Comparison of ENCODE assay signal across 8 cellular contexts in the genomic region with DNA sequence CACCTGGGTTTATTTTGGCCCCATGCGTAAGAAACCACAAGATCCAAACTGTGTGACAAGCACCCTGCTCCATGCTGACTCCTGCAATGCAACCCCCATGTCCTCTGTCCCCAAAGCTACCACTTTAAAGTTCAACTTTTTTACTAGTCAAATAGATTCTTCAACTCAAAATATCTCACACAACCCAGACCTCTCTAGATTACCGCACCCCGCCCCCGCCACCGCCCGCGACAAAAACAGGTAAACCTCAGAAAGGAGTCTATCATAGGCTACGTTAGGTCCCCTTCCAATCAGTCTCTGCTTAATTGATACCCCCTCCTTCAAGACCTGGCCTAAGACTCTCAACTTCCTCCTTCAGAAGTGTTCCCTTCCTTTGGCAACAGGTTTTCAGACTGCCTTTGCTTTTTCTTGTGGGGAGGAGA. TPM values are rescaled to one million over a fixed set of nuclear protein-coding genes. Genes with fewer than 3 reads are reported as not detected.
A peak's percentile ranks its signal among the peaks of the same experiment; 100 is the strongest.
DNase-seq lines count a peak whose midpoint lies in the region; ATAC-seq, FAIRE-seq and TF ChIP-seq lines count a peak whose summit lies in the region.

No MANE protein-coding gene starts in this region.

- TF ChIP-seq EP300 in transverse colon (IDR thresholded peaks at IDR 0.05; ENCODE audit: low read depth) = no peak

- peaks cover 20 to 22% of the 10 kb centered on the region in 2 donors for H3K4me1 ChIP-seq in mucosa of rectum (ENCODE audit: control insufficient read depth in 2 of 2, insufficient read depth in 2 of 2, low read length in 2 of 2)
- H3K4me1 ChIP-seq in transverse colon = peaks cover 0 to 47% (median 34%) of the 10 kb centered on the region in 4 donors

- H3K9ac ChIP-seq in mucosa of rectum (ENCODE audit: low read depth in 1 of 2, low read length in 2 of 2) = peak overlapping the region; percentile 92 to 99

- 0 to 1% methylated on average over 3 to 8 of the region's 8 CpGs for WGBS in transverse colon (ENCODE audit: low coverage in 1 of 2), 2 donors

- H3K9me3 Mint-ChIP-seq in central memory CD8-positive, alpha-beta T cell = no peaks in the 10 kb centered on the region

- in situ Hi-C loops in transverse colon (cut with MboI; ENCODE audit: low pct_ligation_motif_present in 1 of 4, low pct_unique_long_range_greater_than_20kb in 1 of 4, low sequenced_read_pairs in 3 of 4) = no loop called here

- peaks cover 71% of the 10 kb centered on the region for H3K4me1 Mint-ChIP-seq in central memory CD8-positive, alpha-beta T cell

- TF ChIP-seq CTCF in WI38 (IDR thresholded peaks at IDR 0.05; ENCODE audit: low read depth, low read length) = no peak
- no peak for TF ChIP-seq CTCF in transverse colon (IDR thresholded peaks at IDR 0.05)

- peak overlapping the region; percentile 99 for H3K27ac Mint-ChIP-seq in central memory CD8-positive, alpha-beta T cell (ENCODE audit: low read depth)

- H3K27ac ChIP-seq in mucosa of rectum (ENCODE audit: low read depth in 2 of 2, low read length in 2 of 2) = peak overlapping the region; percentile 100
- H3K27ac ChIP-seq in transverse colon = peak overlapping the region; percentile 97 to 100 (median 98)

- peak; percentile 0 for TF ChIP-seq POLR2A in GM18526 (IDR thresholded peaks at IDR 0.05; ENCODE audit: extremely low read depth, insufficient read length)
- TF ChIP-seq POLR2A in transverse colon (IDR thresholded peaks at IDR 0.05) = no peak

- no peak for ATAC-seq in central memory CD8-positive, alpha-beta T cell (replicated peaks; ENCODE audit: extremely low read depth, poor library complexity, severe bottlenecking)
- ATAC-seq in GM19023 (IDR thresholded peaks at IDR 0.05; ENCODE audit: unreplicated experiment) (no peak), GM19351 (IDR thresholded peaks at IDR 0.05; ENCODE audit: unreplicated experiment) (no peak)

- FAIRE-seq in HTR-8/SVneo (lab: Jason Lieb, UNC) = no peak

- peak in 1 of 2 donors; percentile 30 for DNase-seq in central memory CD8-positive, alpha-beta T cell (ENCODE audit: low spot score in 2 of 2)
- DNase-seq in transverse colon (no peak), HTR-8/SVneo (ENCODE audit: insufficient read length, low spot score) (no peak)

- H3K9me3 ChIP-seq in mucosa of rectum (ENCODE audit: control insufficient read depth in 2 of 2, low read length in 2 of 2) (no peaks in the 10 kb centered on the region), transverse colon (no peaks in the 10 kb centered on the region)

- peaks cover 87% of the 10 kb centered on the region for H3K36me3 Mint-ChIP-seq in central memory CD8-positive, alpha-beta T cell (ENCODE audit: insufficient read depth)

- H3K4me3 Mint-ChIP-seq in central memory CD8-positive, alpha-beta T cell = peak overlapping the region; percentile 94

- intact Hi-C loops in transverse colon (cut with DNase I; ENCODE audit: low total_unique reads) = loop anchor here (5.0 to 10.0 kb wide), 2 partner anchors 396 to 543 kb away; no protein-coding TSS in a partner anchor

- H3K4me3 ChIP-seq in WI38 (ENCODE audit: low read depth, low read length) (peak overlapping the region; percentile 100), mucosa of rectum (ENCODE audit: low read length in 2 of 2) (peak overlapping the region; percentile 91 to 100), transverse colon (peak overlapping the region; percentile 66 to 90 (median 80))

- H3K27me3 ChIP-seq in mucosa of rectum (ENCODE audit: control insufficient read depth in 2 of 2, insufficient read depth in 2 of 2, low read length in 2 of 2) (no peaks in the 10 kb centered on the region), transverse colon (no peaks in the 10 kb centered on the region)

- H3K27me3 Mint-ChIP-seq in central memory CD8-positive, alpha-beta T cell = no peaks in the 10 kb centered on the region

- H3K36me3 ChIP-seq in mucosa of rectum (ENCODE audit: control insufficient read depth in 2 of 2, insufficient read depth in 2 of 2, low read length in 2 of 2) (peaks cover 28 to 30% of the 10 kb centered on the region in 2 donors), transverse colon (peaks cover 0 to 31% (median 12%) of the 10 kb centered on the region in 4 donors)

RNA-seq across cellular contexts. Expression of a gene that starts 2.2 kb away (rescaled TPM):
- 100 to 1,000 TPM; 180 to 712 (median 266) TPM for total RNA-seq in transverse colon
